Comparison of ENCODE assay signal across 13 cellular contexts in genomic region chr6:41430875-41431274, GRCh38.
DNase-seq lines count a peak whose midpoint lies in the region; ATAC-seq and TF ChIP-seq lines count a peak whose summit lies in the region.
"Had no signal": no experiment of that assay in that cellular context is flagged by ENCODE, and none has a peak within 500 bp of the region (broad histone marks: within the 10 kb centered on the region; RNA-seq: fewer than 3 reads in every experiment).

No MANE protein-coding gene starts in this region.

- no peak for TF ChIP-seq POLR2A in uterus (IDR thresholded peaks at IDR 0.05)

- H3K4me3 ChIP-seq in cardiac fibroblast (replicated peaks in 1 of 2; ENCODE audit: low read depth in 2 of 2, low read length in 2 of 2): no peak overlapping the region
- H3K4me3 ChIP-seq in uterus: no peak overlapping the region
- H3K4me3 ChIP-seq: cardiac muscle cell, lung had no signal

- no peaks in the 10 kb centered on the region for H3K36me3 ChIP-seq in uterus
- H3K36me3 ChIP-seq: cardiac muscle cell had no signal

- no peak overlapping the region for H3K27ac ChIP-seq in uterus
- H3K27ac ChIP-seq: cardiac muscle cell, parathyroid adenoma had no signal

- H3K9me3 ChIP-seq in uterus: no peaks in the 10 kb centered on the region

- TF ChIP-seq CTCF in cardiac fibroblast (IDR thresholded peaks at IDR 0.05; ENCODE audit: low read depth, low read length) (no peak), uterus (IDR thresholded peaks at IDR 0.05) (no peak)

- DNase-seq in ELR (ENCODE audit: low read depth): peak; percentile 80
- DNase-seq in MV-4-11 (lab: John Stamatoyannopoulos, UW): peak; percentile 80
- DNase-seq in cardiac fibroblast (ENCODE audit: low read depth in 2 of 2): peak; percentile 29 to 75
- DNase-seq in renal cortical epithelial cell (ENCODE audit: low read depth): peak; percentile 73
- no peak for DNase-seq in NCI-H1436 treated with DMSO at 0.1 percent for 48 hours (lab: John Stamatoyannopoulos, UW)
- no peak for DNase-seq in uterus
- DNase-seq in NCI-H526 (lab: John Stamatoyannopoulos, UW): no peak
- DNase-seq: activated CD4-positive, alpha-beta T cell treated with anti-CD3 and anti-CD28 coated beads for 1 hour; stimulated activated CD4-positive, alpha-beta T cell treated with anti-CD3 and anti-CD28 coated beads, Interleukin-4, amount 100 ng/mL, for 4 hours had no signal

- H3K27me3 ChIP-seq in uterus: no peaks in the 10 kb centered on the region

- H3K4me1 ChIP-seq in uterus: peaks cover 0 to 5% of the 10 kb centered on the region in 2 donors
- H3K4me1 ChIP-seq: parathyroid adenoma had no signal

- intact Hi-C loops in uterus (cut with DNase I; ENCODE audit: low total_unique reads): no loop called here

- ATAC-seq in HG03457 (IDR thresholded peaks at IDR 0.05; ENCODE audit: unreplicated experiment): no peak

Comparison
In these comparisons a context has a peak if more than half of its experiments do, and no peak if none do; other contexts are left out.
1. DNase-seq: peak in ELR (single experiment), MV-4-11 (single experiment), cardiac fibroblast (2 of 2) and renal cortical epithelial cell (single experiment); none in NCI-H1436 treated with DMSO at 0.1 percent for 48 hours (single experiment), uterus (0 of 2) and NCI-H526 (0 of 2).